1 cellular context compared by ENCODE assay signal in genomic region chr1:15305366-15305765, GRCh38.
TF ChIP-seq lines count a peak whose summit lies in the region.

No MANE protein-coding gene starts in this region.

TF ChIP-seq in GM23338, 12 proteins besides CTCF, POLR2A, EP300 and RAD21 (continued from another document):
- no peak for TF ChIP-seq ZNF462 (CRISPR knock-in tag; IDR thresholded peaks at IDR 0.05)
- no peak for TF ChIP-seq CREB1 (CRISPR knock-in tag; IDR thresholded peaks at IDR 0.05; ENCODE audit: low read depth)
- TF ChIP-seq NANOG (IDR thresholded peaks at IDR 0.05; ENCODE audit: borderline replicate concordance) = no peak
- TF ChIP-seq ZNF114 (CRISPR knock-in tag; IDR thresholded peaks at IDR 0.05) = no peak
- no peak for TF ChIP-seq EZH2 (IDR thresholded peaks at IDR 0.05; ENCODE audit: low read depth, unreplicated experiment)
- no peak for TF ChIP-seq ETS1 (IDR thresholded peaks at IDR 0.05)
- TF ChIP-seq STAT1 (IDR thresholded peaks at IDR 0.05; ENCODE audit: unreplicated experiment) = no peak
- TF ChIP-seq REST (IDR thresholded peaks at IDR 0.05; ENCODE audit: unreplicated experiment) = no peak
- no peak for TF ChIP-seq POLR2AphosphoS5 (IDR thresholded peaks at IDR 0.05; ENCODE audit: low read depth)
- no peak for TF ChIP-seq ZNF331 (CRISPR knock-in tag; IDR thresholded peaks at IDR 0.05; ENCODE audit: low read depth)
- no peak for TF ChIP-seq JUNB (IDR thresholded peaks at IDR 0.05; ENCODE audit: unreplicated experiment)
